ENCODE assay signal across 1 cellular context in genomic region chr16:3023669-3024478, GRCh38.
A peak's percentile ranks its signal among the peaks of the same experiment; 100 is the strongest.
TF ChIP-seq lines count a peak whose summit lies in the region.

TSS of gene HCFC1R1 (minus strand) at chr16:3023942. CDS start at chr16:3023941, 1 bp downstream.
TSS of gene THOC6 (plus strand) at chr16:3024035. CDS start at chr16:3024327, 292 bp downstream.

TF ChIP-seq in HepG2, 621 proteins besides CTCF, POLR2A, EP300 and RAD21 (continued from another document and continues in another):
- TF ChIP-seq ZNF598 (CRISPR knock-in tag; IDR thresholded peaks at IDR 0.05; ENCODE audit: borderline replicate concordance) = peak; percentile 98; the same call in 1 of the 2 replicates
- TF ChIP-seq HIVEP1 (CRISPR knock-in tag; IDR thresholded peaks at IDR 0.05) = 0 out of 2 replicates have a peak, but pooled peaks have one; percentile 71
- TF ChIP-seq RFX1 (IDR thresholded peaks at IDR 0.05) = no peak
- TF ChIP-seq, protein P1, sequence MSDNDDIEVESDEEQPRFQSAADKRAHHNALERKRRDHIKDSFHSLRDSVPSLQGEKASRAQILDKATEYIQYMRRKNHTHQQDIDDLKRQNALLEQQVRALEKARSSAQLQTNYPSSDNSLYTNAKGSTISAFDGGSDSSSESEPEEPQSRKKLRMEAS (IDR thresholded peaks at IDR 0.05) = peak; percentile 86
- no peak for TF ChIP-seq ZFP62 (CRISPR knock-in tag; IDR thresholded peaks at IDR 0.05)
- TF ChIP-seq ARHGAP35 (CRISPR knock-in tag; IDR thresholded peaks at IDR 0.05; ENCODE audit: borderline replicate concordance) = peak; percentile 67; the same call in 1 of the 2 replicates
- peak; percentile 91; the same call in 1 of the 2 replicates for TF ChIP-seq ZNF350 (CRISPR knock-in tag; IDR thresholded peaks at IDR 0.05; ENCODE audit: borderline replicate concordance, low read depth)
- TF ChIP-seq, protein P2, sequence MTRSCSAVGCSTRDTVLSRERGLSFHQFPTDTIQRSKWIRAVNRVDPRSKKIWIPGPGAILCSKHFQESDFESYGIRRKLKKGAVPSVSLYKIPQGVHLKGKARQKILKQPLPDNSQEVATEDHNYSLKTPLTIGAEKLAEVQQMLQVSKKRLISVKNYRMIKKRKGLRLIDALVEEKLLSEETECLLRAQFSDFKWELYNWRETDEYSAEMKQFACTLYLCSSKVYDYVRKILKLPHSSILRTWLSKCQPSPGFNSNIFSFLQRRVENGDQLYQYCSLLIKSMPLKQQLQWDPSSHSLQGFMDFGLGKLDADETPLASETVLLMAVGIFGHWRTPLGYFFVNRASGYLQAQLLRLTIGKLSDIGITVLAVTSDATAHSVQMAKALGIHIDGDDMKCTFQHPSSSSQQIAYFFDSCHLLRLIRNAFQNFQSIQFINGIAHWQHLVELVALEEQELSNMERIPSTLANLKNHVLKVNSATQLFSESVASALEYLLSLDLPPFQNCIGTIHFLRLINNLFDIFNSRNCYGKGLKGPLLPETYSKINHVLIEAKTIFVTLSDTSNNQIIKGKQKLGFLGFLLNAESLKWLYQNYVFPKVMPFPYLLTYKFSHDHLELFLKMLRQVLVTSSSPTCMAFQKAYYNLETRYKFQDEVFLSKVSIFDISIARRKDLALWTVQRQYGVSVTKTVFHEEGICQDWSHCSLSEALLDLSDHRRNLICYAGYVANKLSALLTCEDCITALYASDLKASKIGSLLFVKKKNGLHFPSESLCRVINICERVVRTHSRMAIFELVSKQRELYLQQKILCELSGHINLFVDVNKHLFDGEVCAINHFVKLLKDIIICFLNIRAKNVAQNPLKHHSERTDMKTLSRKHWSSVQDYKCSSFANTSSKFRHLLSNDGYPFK (CRISPR knock-in tag; IDR thresholded peaks at IDR 0.05; ENCODE audit: borderline replicate concordance) = peak; percentile 77; the same call in 1 of the 2 replicates
- TF ChIP-seq KDM5B (CRISPR knock-in tag; IDR thresholded peaks at IDR 0.05; ENCODE audit: borderline replicate concordance) = peak; percentile 84
- no peak for TF ChIP-seq ZFYVE20 (CRISPR knock-in tag; IDR thresholded peaks at IDR 0.05; ENCODE audit: borderline replicate concordance, low read depth)
- TF ChIP-seq CREB1 (IDR thresholded peaks at IDR 0.05) = peak; percentile 86
- peak; percentile 94 for TF ChIP-seq CREB1 (CRISPR knock-in tag; IDR thresholded peaks at IDR 0.05)
- peak; percentile 68 for TF ChIP-seq FOSL2 (CRISPR knock-in tag; IDR thresholded peaks at IDR 0.05)
- no peak for TF ChIP-seq ZNF224 (CRISPR knock-in tag; IDR thresholded peaks at IDR 0.05)
- TF ChIP-seq, protein P3, sequence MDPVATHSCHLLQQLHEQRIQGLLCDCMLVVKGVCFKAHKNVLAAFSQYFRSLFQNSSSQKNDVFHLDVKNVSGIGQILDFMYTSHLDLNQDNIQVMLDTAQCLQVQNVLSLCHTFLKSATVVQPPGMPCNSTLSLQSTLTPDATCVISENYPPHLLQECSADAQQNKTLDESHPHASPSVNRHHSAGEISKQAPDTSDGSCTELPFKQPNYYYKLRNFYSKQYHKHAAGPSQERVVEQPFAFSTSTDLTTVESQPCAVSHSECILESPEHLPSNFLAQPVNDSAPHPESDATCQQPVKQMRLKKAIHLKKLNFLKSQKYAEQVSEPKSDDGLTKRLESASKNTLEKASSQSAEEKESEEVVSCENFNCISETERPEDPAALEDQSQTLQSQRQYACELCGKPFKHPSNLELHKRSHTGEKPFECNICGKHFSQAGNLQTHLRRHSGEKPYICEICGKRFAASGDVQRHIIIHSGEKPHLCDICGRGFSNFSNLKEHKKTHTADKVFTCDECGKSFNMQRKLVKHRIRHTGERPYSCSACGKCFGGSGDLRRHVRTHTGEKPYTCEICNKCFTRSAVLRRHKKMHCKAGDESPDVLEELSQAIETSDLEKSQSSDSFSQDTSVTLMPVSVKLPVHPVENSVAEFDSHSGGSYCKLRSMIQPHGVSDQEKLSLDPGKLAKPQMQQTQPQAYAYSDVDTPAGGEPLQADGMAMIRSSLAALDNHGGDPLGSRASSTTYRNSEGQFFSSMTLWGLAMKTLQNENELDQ (CRISPR knock-in tag; IDR thresholded peaks at IDR 0.05; ENCODE audit: borderline replicate concordance) = no peak
- TF ChIP-seq ZFX (CRISPR knock-in tag; IDR thresholded peaks at IDR 0.05; ENCODE audit: low read depth) = peak; percentile 96
- TF ChIP-seq ZFP36 (IDR thresholded peaks at IDR 0.05; ENCODE audit: borderline replicate concordance, low read depth, low read length, partially characterized antibody) = no peak
- no peak for TF ChIP-seq HMG20B (CRISPR knock-in tag; conservative IDR thresholded peaks at IDR 0.05)
- TF ChIP-seq MED1 (CRISPR knock-in tag; IDR thresholded peaks at IDR 0.05) = peak; percentile 42; the same call in 1 of the 2 replicates
- TF ChIP-seq, protein P4, sequence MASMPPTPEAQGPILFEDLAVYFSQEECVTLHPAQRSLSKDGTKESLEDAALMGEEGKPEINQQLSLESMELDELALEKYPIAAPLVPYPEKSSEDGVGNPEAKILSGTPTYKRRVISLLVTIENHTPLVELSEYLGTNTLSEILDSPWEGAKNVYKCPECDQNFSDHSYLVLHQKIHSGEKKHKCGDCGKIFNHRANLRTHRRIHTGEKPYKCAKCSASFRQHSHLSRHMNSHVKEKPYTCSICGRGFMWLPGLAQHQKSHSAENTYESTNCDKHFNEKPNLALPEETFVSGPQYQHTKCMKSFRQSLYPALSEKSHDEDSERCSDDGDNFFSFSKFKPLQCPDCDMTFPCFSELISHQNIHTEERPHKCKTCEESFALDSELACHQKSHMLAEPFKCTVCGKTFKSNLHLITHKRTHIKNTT (CRISPR knock-in tag; IDR thresholded peaks at IDR 0.05) = no peak
- TF ChIP-seq ATF3 (CRISPR knock-in tag; IDR thresholded peaks at IDR 0.05) = peak; percentile 53; the same call in 1 of the 2 replicates
- peak; percentile 83; the same call in 1 of the 2 replicates for TF ChIP-seq MEF2D (CRISPR knock-in tag; IDR thresholded peaks at IDR 0.05)
- peak; percentile 65; the same call in 1 of the 2 replicates for TF ChIP-seq RNF2 (conservative IDR thresholded peaks at IDR 0.05; ENCODE audit: low read depth)
- TF ChIP-seq, protein P5, sequence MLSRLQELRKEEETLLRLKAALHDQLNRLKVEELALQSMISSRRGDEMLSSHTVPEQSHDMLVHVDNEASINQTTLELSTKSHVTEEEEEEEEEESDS (CRISPR knock-in tag; IDR thresholded peaks at IDR 0.05; ENCODE audit: borderline replicate concordance) = peak; percentile 93; the same call in 1 of the 2 replicates
- peak; percentile 88 for TF ChIP-seq ZNF614 (CRISPR knock-in tag; IDR thresholded peaks at IDR 0.05; ENCODE audit: borderline replicate concordance)
- TF ChIP-seq, protein P6, sequence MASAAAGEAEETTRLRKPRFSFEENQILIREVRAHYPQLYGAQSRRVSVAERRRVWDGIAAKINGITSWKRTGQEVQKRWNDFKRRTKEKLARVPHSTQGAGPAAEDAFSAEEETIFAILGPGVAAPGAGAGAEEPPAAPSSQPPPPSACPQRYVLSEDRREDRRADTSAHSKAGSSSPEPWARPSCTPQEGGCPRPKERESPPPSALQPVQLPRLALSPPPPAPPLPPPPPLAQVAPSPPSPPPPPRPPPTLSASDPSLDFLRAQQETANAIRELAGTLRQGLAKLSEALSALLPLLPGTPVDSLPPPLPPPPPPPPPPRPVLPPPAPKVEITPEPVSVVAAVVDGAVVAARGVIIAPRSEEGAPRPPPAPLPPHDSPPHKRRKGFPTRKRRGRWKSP (CRISPR knock-in tag; IDR thresholded peaks at IDR 0.05) = no peak; the same call in 1 of the 2 replicates
- no peak for TF ChIP-seq ZNF576 (CRISPR knock-in tag; IDR thresholded peaks at IDR 0.05)
- TF ChIP-seq DMAP1 (CRISPR knock-in tag; IDR thresholded peaks at IDR 0.05) = peak; percentile 92
- peak; percentile 90; the same call in 1 of the 2 replicates for TF ChIP-seq NFATC3 (CRISPR knock-in tag; IDR thresholded peaks at IDR 0.05)
- peak; percentile 100 for TF ChIP-seq AGO2 (optimal IDR thresholded peaks at IDR 0.05; ENCODE audit: low read depth, low read length)
- peak; percentile 98 for TF ChIP-seq GMEB2 (CRISPR knock-in tag; IDR thresholded peaks at IDR 0.05; ENCODE audit: low read depth)
- no peak for TF ChIP-seq PHF21A (CRISPR knock-in tag; IDR thresholded peaks at IDR 0.05)
- peak; percentile 56; the same call in 1 of the 2 replicates for TF ChIP-seq SMAD3 (CRISPR knock-in tag; IDR thresholded peaks at IDR 0.05)
- no peak; the same call in 1 of the 2 replicates for TF ChIP-seq MTF2 (CRISPR knock-in tag; IDR thresholded peaks at IDR 0.05; ENCODE audit: borderline replicate concordance)
- TF ChIP-seq HNRNPK (IDR thresholded peaks at IDR 0.05; ENCODE audit: low read depth, low read length, poor library complexity, severe bottlenecking) = peak; percentile 99
- TF ChIP-seq ZNF274 (CRISPR knock-in tag; IDR thresholded peaks at IDR 0.05) = peak; percentile 82
- 0 out of 2 replicates have a peak, but pooled peaks have one; percentile 23 for TF ChIP-seq POGZ (CRISPR knock-in tag; IDR thresholded peaks at IDR 0.05)
- TF ChIP-seq ZFP82 (CRISPR knock-in tag; IDR thresholded peaks at IDR 0.05; ENCODE audit: borderline replicate concordance) = 0 out of 2 replicates have a peak, but pooled peaks have one; percentile 23
- no peak for TF ChIP-seq FOXK2 (IDR thresholded peaks at IDR 0.05)
- TF ChIP-seq MAZ (IDR thresholded peaks at IDR 0.05; ENCODE audit: borderline replicate concordance, low read depth, low read length) = 0 out of 2 replicates have a peak, but pooled peaks have one; percentile 58
- TF ChIP-seq MAZ (CRISPR knock-in tag; IDR thresholded peaks at IDR 0.05; ENCODE audit: low read depth) = peak; percentile 81
- peak in 1 of 2 experiments; percentile 87; a peak in 2 of 4 replicates for TF ChIP-seq KLF16 (CRISPR knock-in tag; IDR thresholded peaks at IDR 0.05)
- no peak for TF ChIP-seq TCF7 (IDR thresholded peaks at IDR 0.05; ENCODE audit: low read depth)
- peak; percentile 25; the same call in 1 of the 2 replicates for TF ChIP-seq SP5 (CRISPR knock-in tag; IDR thresholded peaks at IDR 0.05; ENCODE audit: borderline replicate concordance, low read depth)
- 0 out of 2 replicates have a peak, but pooled peaks have one; percentile 74 for TF ChIP-seq ZBTB26 (CRISPR knock-in tag; IDR thresholded peaks at IDR 0.05; ENCODE audit: borderline replicate concordance)
- peak; percentile 49; the same call in 1 of the 2 replicates for TF ChIP-seq ZNF564 (CRISPR knock-in tag; IDR thresholded peaks at IDR 0.05)
- TF ChIP-seq HNRNPLL (IDR thresholded peaks at IDR 0.05; ENCODE audit: low read depth, low read length, poor library complexity, severe bottlenecking) = peak; percentile 92
- TF ChIP-seq, protein P7, sequence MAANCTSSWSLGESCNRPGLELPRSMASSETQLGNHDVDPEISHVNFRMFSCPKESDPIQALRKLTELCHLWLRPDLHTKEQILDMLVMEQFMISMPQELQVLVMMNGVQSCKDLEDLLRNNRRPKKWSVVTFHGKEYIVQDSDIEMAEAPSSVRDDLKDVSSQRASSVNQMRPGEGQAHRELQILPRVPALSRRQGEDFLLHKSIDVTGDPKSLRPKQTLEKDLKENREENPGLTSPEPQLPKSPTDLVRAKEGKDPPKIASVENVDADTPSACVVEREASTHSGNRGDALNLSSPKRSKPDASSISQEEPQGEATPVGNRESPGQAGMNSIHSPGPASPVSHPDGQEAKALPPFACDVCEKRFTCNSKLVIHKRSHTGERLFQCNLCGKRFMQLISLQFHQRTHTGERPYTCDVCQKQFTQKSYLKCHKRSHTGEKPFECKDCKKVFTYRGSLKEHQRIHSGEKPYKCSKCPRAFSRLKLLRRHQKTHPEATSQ (CRISPR knock-in tag; IDR thresholded peaks at IDR 0.05; ENCODE audit: borderline replicate concordance) = peak; percentile 87; the same call in 1 of the 2 replicates
- peak; percentile 86; the same call in 1 of the 2 replicates for TF ChIP-seq IRX3 (CRISPR knock-in tag; IDR thresholded peaks at IDR 0.05; ENCODE audit: borderline replicate concordance, low read depth)
- TF ChIP-seq FOXA3 (CRISPR knock-in tag; IDR thresholded peaks at IDR 0.05) = peak; percentile 64
- no peak; the same call in 1 of the 2 replicates for TF ChIP-seq PAWR (CRISPR knock-in tag; IDR thresholded peaks at IDR 0.05; ENCODE audit: borderline replicate concordance)
- 0 out of 2 replicates have a peak, but pooled peaks have one; percentile 30 for TF ChIP-seq ZNF17 (CRISPR knock-in tag; IDR thresholded peaks at IDR 0.05)
